In genomic region chr5:138544171-138545134, GRCh38 we compare ENCODE assay signal across 9 cellular contexts. TPM values are rescaled to one million over a fixed set of nuclear protein-coding genes. Genes with fewer than 3 reads are reported as not detected.
DNase-seq lines count a peak whose midpoint lies in the region; ATAC-seq, FAIRE-seq and TF ChIP-seq lines count a peak whose summit lies in the region.
"Had no signal": no experiment of that assay in that cellular context is flagged by ENCODE, and none has a peak within 500 bp of the region (broad histone marks: within the 10 kb centered on the region; RNA-seq: fewer than 3 reads in every experiment).

No MANE protein-coding gene starts in this region.

- CTCF ChIA-PET in A673 (lab: Charles Lee) = no interaction called here

- no peak for ATAC-seq in activated naive CD8-positive, alpha-beta T cell treated with anti-CD3 and anti-CD28 coated beads, Interleukin-2, amount 50 U/mL, for 24 hours
- no peak for ATAC-seq in GM21717 (IDR thresholded peaks at IDR 0.05; ENCODE audit: unreplicated experiment)

- H3K4me1 Mint-ChIP-seq in activated naive CD8-positive, alpha-beta T cell treated with anti-CD3 and anti-CD28 coated beads, Interleukin-2, amount 50 U/mL, for 24 hours = peaks cover 70% of the 10 kb centered on the region

- no peak for TF ChIP-seq EP300 in stomach (IDR thresholded peaks at IDR 0.05)

- H3K9ac ChIP-seq in kidney (ENCODE audit: low read length in 2 of 2) = peak overlapping the region; percentile 99 to 100

- no peak for FAIRE-seq in kidney (lab: Jason Lieb, UNC)
- FAIRE-seq: islet of Langerhans had no signal

- no peaks in the 10 kb centered on the region for H3K9me3 ChIP-seq in A673 (ENCODE audit: low read depth, low read length, poor library complexity, severe bottlenecking)
- no peaks in the 10 kb centered on the region for H3K9me3 ChIP-seq in kidney (ENCODE audit: control insufficient read depth in 1 of 2, low read length in 2 of 2)
- H3K9me3 ChIP-seq in stomach = no peaks in the 10 kb centered on the region

- TF ChIP-seq CTCF in A673 (conservative IDR thresholded peaks at IDR 0.05; ENCODE audit: low read depth, low read length) (no peak), HL-60 (IDR thresholded peaks at IDR 0.05; ENCODE audit: insufficient read depth, low read length) (no peak), kidney (IDR thresholded peaks at IDR 0.05; ENCODE audit: borderline replicate concordance, extremely low read depth, insufficient read depth) (no peak), stomach (IDR thresholded peaks at IDR 0.05) (no peak)

- H3K27me3 ChIP-seq in A673 (replicated peaks; ENCODE audit: insufficient read depth, low read depth, low read length, poor library complexity) (no peaks in the 10 kb centered on the region), HL-60 (ENCODE audit: insufficient read depth, poor library complexity, severe bottlenecking) (no peaks in the 10 kb centered on the region), stomach (no peaks in the 10 kb centered on the region)

- H3K4me3 ChIP-seq in A673 (ENCODE audit: low read depth, low read length, poor library complexity, severe bottlenecking) = peak overlapping the region; percentile 87
- peak overlapping the region; percentile 61 for H3K4me3 ChIP-seq in HL-60 (replicated peaks; ENCODE audit: insufficient read depth, low read length)
- peak overlapping the region; percentile 98 for H3K4me3 ChIP-seq in kidney (ENCODE audit: low read length in 2 of 2)
- peak overlapping the region; percentile 89 to 97 (median 94) for H3K4me3 ChIP-seq in stomach

- no peaks in the 10 kb centered on the region for H3K9me3 Mint-ChIP-seq in activated naive CD8-positive, alpha-beta T cell treated with anti-CD3 and anti-CD28 coated beads, Interleukin-2, amount 50 U/mL, for 24 hours

- H3K4me3 Mint-ChIP-seq in activated naive CD8-positive, alpha-beta T cell treated with anti-CD3 and anti-CD28 coated beads, Interleukin-2, amount 50 U/mL, for 24 hours = peak overlapping the region; percentile 100

- TF ChIP-seq POLR2A in stomach (IDR thresholded peaks at IDR 0.05) = no peak

- H3K27ac Mint-ChIP-seq in activated naive CD8-positive, alpha-beta T cell treated with anti-CD3 and anti-CD28 coated beads, Interleukin-2, amount 50 U/mL, for 24 hours = peak overlapping the region; percentile 100

- POLR2A ChIA-PET in A673 (lab: Charles Lee; ENCODE audit: low non-redundant PET) = no interaction called here

- BruUV-seq in A673 (replicated peaks; lab: Mats Ljungman, UMichigan) = no TSS peak

- 45 to 55% (median 49%) methylated on average over 17 of the region's 17 CpGs for WGBS in stomach, 5 donors

- peaks cover 20% of the 10 kb centered on the region for H3K36me3 ChIP-seq in A673 (ENCODE audit: insufficient read depth, low read length, poor library complexity, severe bottlenecking)
- H3K36me3 ChIP-seq in kidney (ENCODE audit: control insufficient read depth in 1 of 2, insufficient read depth in 2 of 2, low read length in 2 of 2) = peaks cover 0 to 3% of the 10 kb centered on the region in 2 donors
- H3K36me3 ChIP-seq in stomach = peaks cover 0 to 5% (median 2%) of the 10 kb centered on the region in 4 donors

- H3K36me3 Mint-ChIP-seq in activated naive CD8-positive, alpha-beta T cell treated with anti-CD3 and anti-CD28 coated beads, Interleukin-2, amount 50 U/mL, for 24 hours (ENCODE audit: low read depth) = peaks cover 47% of the 10 kb centered on the region

- DNase-seq in A673 (ENCODE audit: low spot score) (no peak), HL-60 (ENCODE audit: low read depth in 1 of 2, low spot score in 1 of 2) (peak in 1 of 2 experiments; percentile 1), kidney (no peak), stomach (no peak), NCI-H1694 (lab: John Stamatoyannopoulos, UW) (no peak)
- DNase-seq in activated naive CD8-positive, alpha-beta T cell treated with anti-CD3 and anti-CD28 coated beads, Interleukin-2, amount 50 U/mL, for 24 hours = no peak
- DNase-seq in activated CD4-positive, CD25-positive, alpha-beta regulatory T cell (lab: John Stamatoyannopoulos, UW) = no peak

- H3K27ac ChIP-seq in A673 (ENCODE audit: low read depth, low read length, poor library complexity, severe bottlenecking) = peak overlapping the region; percentile 99
- H3K27ac ChIP-seq in HL-60 (replicated peaks) = peak overlapping the region; percentile 100
- H3K27ac ChIP-seq in kidney (ENCODE audit: low read depth in 2 of 2, low read length in 2 of 2) = peak overlapping the region; percentile 52 to 100
- peak overlapping the region; percentile 96 to 99 (median 99) for H3K27ac ChIP-seq in stomach

- H3K4me1 ChIP-seq in A673 (ENCODE audit: insufficient read depth, low read length, poor library complexity, severe bottlenecking) = peaks cover 25% of the 10 kb centered on the region
- peaks cover 14 to 29% of the 10 kb centered on the region in 2 donors for H3K4me1 ChIP-seq in kidney (ENCODE audit: control insufficient read depth in 1 of 2, insufficient read depth in 1 of 2, low read depth in 1 of 2, low read length in 2 of 2)
- H3K4me1 ChIP-seq in stomach = peaks cover 47 to 86% (median 66%) of the 10 kb centered on the region in 4 donors

- no peaks in the 10 kb centered on the region for H3K27me3 Mint-ChIP-seq in activated naive CD8-positive, alpha-beta T cell treated with anti-CD3 and anti-CD28 coated beads, Interleukin-2, amount 50 U/mL, for 24 hours

- intact Hi-C loops in A673 (cut with micrococcal nuclease; ENCODE audit: unreplicated experiment) = loop anchor here (5.0 kb wide), 2 partner anchors 92 to 362 kb away; no protein-coding TSS in a partner anchor
- intact Hi-C loops in kidney (cut with DNase I) = no loop called here
- intact Hi-C loops in stomach (cut with DNase I; ENCODE audit: low total_unique reads) = no loop called here

RNA-seq across cellular contexts. Expression of gene ETF1, which starts 1.4 kb away (rescaled TPM):
- total RNA-seq in A673 (2021) = 172 and 191 TPM in 2 replicates
- total RNA-seq in kidney = 85.6 TPM
- polyA plus RNA-seq in kidney (ENCODE audit: insufficient read depth, low read depth, low replicate concordance) = 37.5 TPM
- 100 to 1,000 TPM in 1 of 5 donors, 10 to 100 TPM in 3, 1 to 10 TPM in 1; 9.0 to 119 (median 53.3) TPM for total RNA-seq in stomach
- 10 to 100 TPM; 35.7 to 66.3 (median 48.7) TPM for polyA plus RNA-seq in stomach

RNA-seq across cellular contexts. Expression of gene HSPA9, which starts 30.7 kb away (rescaled TPM):
- total RNA-seq in A673 (2021) = 502 TPM in 2 replicates
- total RNA-seq in kidney = 192 TPM
- 331 TPM for polyA plus RNA-seq in kidney (ENCODE audit: insufficient read depth, low read depth, low replicate concordance)
- 100 to 1,000 TPM; 157 to 427 (median 196) TPM for total RNA-seq in stomach
- 10 to 100 TPM; 68.8 to 78.2 (median 75.2) TPM for polyA plus RNA-seq in stomach
